2 cellular contexts compared by ENCODE assay signal in the genomic region with DNA sequence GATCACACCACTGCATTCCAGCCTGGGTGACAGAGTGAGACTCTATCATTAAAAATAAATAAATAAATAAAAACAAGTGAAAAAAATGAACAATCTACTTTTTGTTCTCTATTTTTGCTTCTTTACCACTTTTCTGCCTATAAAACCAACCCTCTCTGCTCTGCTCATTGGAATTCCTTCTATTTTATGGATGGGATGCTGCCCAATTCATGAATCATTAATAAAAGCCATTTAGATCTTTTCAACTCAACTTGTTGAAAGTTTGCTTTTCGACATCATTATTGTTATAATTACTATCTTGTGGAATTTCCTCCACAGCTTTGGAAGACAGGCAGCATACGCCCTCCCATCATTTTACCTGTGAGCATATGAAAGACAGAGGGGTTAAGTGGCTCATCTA.
TF ChIP-seq lines count a peak whose summit lies in the region.

No MANE protein-coding gene starts in this region.

TF ChIP-seq in A549, 52 proteins besides CTCF, POLR2A, EP300 and RAD21 (continues in another document):
- no peak for TF ChIP-seq CHD2 (IDR thresholded peaks at IDR 0.05; ENCODE audit: low read length, partially characterized antibody)
- TF ChIP-seq PHF8 (IDR thresholded peaks at IDR 0.05; ENCODE audit: borderline replicate concordance, low read depth): no peak
- TF ChIP-seq, protein P1, sequence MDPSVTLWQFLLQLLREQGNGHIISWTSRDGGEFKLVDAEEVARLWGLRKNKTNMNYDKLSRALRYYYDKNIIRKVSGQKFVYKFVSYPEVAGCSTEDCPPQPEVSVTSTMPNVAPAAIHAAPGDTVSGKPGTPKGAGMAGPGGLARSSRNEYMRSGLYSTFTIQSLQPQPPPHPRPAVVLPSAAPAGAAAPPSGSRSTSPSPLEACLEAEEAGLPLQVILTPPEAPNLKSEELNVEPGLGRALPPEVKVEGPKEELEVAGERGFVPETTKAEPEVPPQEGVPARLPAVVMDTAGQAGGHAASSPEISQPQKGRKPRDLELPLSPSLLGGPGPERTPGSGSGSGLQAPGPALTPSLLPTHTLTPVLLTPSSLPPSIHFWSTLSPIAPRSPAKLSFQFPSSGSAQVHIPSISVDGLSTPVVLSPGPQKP (IDR thresholded peaks at IDR 0.05; ENCODE audit: low read depth, low read length): no peak
- TF ChIP-seq ESRRA (IDR thresholded peaks at IDR 0.05; ENCODE audit: borderline replicate concordance, low read length): no peak
- no peak for TF ChIP-seq MYC (IDR thresholded peaks at IDR 0.05; ENCODE audit: borderline replicate concordance, low read length)
- TF ChIP-seq, protein P2, sequence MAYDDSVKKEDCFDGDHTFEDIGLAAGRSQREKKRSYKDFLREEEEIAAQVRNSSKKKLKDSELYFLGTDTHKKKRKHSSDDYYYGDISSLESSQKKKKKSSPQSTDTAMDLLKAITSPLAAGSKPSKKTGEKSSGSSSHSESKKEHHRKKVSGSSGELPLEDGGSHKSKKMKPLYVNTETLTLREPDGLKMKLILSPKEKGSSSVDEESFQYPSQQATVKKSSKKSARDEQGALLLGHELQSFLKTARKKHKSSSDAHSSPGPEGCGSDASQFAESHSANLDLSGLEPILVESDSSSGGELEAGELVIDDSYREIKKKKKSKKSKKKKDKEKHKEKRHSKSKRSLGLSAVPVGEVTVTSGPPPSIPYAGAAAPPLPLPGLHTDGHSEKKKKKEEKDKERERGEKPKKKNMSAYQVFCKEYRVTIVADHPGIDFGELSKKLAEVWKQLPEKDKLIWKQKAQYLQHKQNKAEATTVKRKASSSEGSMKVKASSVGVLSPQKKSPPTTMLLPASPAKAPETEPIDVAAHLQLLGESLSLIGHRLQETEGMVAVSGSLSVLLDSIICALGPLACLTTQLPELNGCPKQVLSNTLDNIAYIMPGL (CRISPR knock-in tag; IDR thresholded peaks at IDR 0.05; ENCODE audit: borderline replicate concordance): no peak
- no peak for TF ChIP-seq HOXB13 (CRISPR knock-in tag; IDR thresholded peaks at IDR 0.05; ENCODE audit: low read depth)
- TF ChIP-seq CBX8 (IDR thresholded peaks at IDR 0.05): no peak
- TF ChIP-seq, protein P3, sequence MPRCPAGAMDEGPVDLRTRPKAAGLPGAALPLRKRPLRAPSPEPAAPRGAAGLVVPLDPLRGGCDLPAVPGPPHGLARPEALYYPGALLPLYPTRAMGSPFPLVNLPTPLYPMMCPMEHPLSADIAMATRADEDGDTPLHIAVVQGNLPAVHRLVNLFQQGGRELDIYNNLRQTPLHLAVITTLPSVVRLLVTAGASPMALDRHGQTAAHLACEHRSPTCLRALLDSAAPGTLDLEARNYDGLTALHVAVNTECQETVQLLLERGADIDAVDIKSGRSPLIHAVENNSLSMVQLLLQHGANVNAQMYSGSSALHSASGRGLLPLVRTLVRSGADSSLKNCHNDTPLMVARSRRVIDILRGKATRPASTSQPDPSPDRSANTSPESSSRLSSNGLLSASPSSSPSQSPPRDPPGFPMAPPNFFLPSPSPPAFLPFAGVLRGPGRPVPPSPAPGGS (IDR thresholded peaks at IDR 0.05): no peak
- no peak for TF ChIP-seq POLR2AphosphoS2 (conservative IDR thresholded peaks at IDR 0.05; ENCODE audit: low read length)
- TF ChIP-seq TFCP2L1 (CRISPR knock-in tag; IDR thresholded peaks at IDR 0.05): no peak
- no peak for TF ChIP-seq EHMT2 (IDR thresholded peaks at IDR 0.05; ENCODE audit: low read depth)
- TF ChIP-seq, protein P4, sequence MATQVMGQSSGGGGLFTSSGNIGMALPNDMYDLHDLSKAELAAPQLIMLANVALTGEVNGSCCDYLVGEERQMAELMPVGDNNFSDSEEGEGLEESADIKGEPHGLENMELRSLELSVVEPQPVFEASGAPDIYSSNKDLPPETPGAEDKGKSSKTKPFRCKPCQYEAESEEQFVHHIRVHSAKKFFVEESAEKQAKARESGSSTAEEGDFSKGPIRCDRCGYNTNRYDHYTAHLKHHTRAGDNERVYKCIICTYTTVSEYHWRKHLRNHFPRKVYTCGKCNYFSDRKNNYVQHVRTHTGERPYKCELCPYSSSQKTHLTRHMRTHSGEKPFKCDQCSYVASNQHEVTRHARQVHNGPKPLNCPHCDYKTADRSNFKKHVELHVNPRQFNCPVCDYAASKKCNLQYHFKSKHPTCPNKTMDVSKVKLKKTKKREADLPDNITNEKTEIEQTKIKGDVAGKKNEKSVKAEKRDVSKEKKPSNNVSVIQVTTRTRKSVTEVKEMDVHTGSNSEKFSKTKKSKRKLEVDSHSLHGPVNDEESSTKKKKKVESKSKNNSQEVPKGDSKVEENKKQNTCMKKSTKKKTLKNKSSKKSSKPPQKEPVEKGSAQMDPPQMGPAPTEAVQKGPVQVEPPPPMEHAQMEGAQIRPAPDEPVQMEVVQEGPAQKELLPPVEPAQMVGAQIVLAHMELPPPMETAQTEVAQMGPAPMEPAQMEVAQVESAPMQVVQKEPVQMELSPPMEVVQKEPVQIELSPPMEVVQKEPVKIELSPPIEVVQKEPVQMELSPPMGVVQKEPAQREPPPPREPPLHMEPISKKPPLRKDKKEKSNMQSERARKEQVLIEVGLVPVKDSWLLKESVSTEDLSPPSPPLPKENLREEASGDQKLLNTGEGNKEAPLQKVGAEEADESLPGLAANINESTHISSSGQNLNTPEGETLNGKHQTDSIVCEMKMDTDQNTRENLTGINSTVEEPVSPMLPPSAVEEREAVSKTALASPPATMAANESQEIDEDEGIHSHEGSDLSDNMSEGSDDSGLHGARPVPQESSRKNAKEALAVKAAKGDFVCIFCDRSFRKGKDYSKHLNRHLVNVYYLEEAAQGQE (IDR thresholded peaks at IDR 0.05): no peak
- TF ChIP-seq ZC3H11A (IDR thresholded peaks at IDR 0.05): no peak
- TF ChIP-seq, protein P5, sequence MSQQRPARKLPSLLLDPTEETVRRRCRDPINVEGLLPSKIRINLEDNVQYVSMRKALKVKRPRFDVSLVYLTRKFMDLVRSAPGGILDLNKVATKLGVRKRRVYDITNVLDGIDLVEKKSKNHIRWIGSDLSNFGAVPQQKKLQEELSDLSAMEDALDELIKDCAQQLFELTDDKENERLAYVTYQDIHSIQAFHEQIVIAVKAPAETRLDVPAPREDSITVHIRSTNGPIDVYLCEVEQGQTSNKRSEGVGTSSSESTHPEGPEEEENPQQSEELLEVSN (IDR thresholded peaks at IDR 0.05; ENCODE audit: borderline replicate concordance, low read depth): no peak
- TF ChIP-seq, protein P6, sequence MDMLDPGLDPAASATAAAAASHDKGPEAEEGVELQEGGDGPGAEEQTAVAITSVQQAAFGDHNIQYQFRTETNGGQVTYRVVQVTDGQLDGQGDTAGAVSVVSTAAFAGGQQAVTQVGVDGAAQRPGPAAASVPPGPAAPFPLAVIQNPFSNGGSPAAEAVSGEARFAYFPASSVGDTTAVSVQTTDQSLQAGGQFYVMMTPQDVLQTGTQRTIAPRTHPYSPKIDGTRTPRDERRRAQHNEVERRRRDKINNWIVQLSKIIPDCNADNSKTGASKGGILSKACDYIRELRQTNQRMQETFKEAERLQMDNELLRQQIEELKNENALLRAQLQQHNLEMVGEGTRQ (IDR thresholded peaks at IDR 0.05): no peak
- no peak for TF ChIP-seq MAFK (IDR thresholded peaks at IDR 0.05; ENCODE audit: partially characterized antibody)
- TF ChIP-seq, protein P7, sequence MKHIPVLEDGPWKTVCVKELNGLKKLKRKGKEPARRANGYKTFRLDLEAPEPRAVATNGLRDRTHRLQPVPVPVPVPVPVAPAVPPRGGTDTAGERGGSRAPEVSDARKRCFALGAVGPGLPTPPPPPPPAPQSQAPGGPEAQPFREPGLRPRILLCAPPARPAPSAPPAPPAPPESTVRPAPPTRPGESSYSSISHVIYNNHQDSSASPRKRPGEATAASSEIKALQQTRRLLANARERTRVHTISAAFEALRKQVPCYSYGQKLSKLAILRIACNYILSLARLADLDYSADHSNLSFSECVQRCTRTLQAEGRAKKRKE (CRISPR knock-in tag; IDR thresholded peaks at IDR 0.05; ENCODE audit: low read depth): no peak

TF ChIP-seq in HEK293, 187 proteins besides CTCF, POLR2A, EP300 and RAD21:
- TF ChIP-seq ZNF549 (tag by site-specific recombination; IDR thresholded peaks at IDR 0.05): peak; percentile 98
- TF ChIP-seq WT1 (tag by site-specific recombination; IDR thresholded peaks at IDR 0.05): no peak
